Comparison of ENCODE assay signal across 15 cellular contexts in genomic region chr6:157481189-157481864, GRCh38.
DNase-seq lines count a peak whose midpoint lies in the region; ATAC-seq and TF ChIP-seq lines count a peak whose summit lies in the region.
"Had no signal": no experiment of that assay in that cellular context is flagged by ENCODE, and none has a peak within 500 bp of the region (broad histone marks: within the 10 kb centered on the region; RNA-seq: fewer than 3 reads in every experiment).

No MANE protein-coding gene starts in this region.

- no peak for ATAC-seq in memory B cell (ENCODE audit: low read depth)
- ATAC-seq in stimulated activated memory B cell treated with anti-CD40 and anti-IgM and Interleukin-4, amounts not matched to agents 10 μg/mL and 1 μg/mL and 100 μg/mL, for 72 hours: no peak
- ATAC-seq: CD8-positive, alpha-beta T cell had no signal

- H3K9ac ChIP-seq in adipocyte (ENCODE audit: low read length): no peak overlapping the region
- H3K9ac ChIP-seq: BLaER1 treated with 17β-estradiol and CSF1 and Interleukin-3, amounts not matched to agents 10 nM and 100 nM had no signal

- peak overlapping the region; percentile 18 for H3K4me3 ChIP-seq in adipocyte (ENCODE audit: low read length)
- H3K4me3 ChIP-seq: BLaER1 treated with 17β-estradiol and CSF1 and Interleukin-3, amounts not matched to agents 10 nM and 100 nM had no signal

- no peaks in the 10 kb centered on the region for H3K9me3 ChIP-seq in adipocyte (ENCODE audit: control insufficient read depth, low read length)
- H3K9me3 ChIP-seq: BLaER1 treated with 17β-estradiol and CSF1 and Interleukin-3, amounts not matched to agents 10 nM and 100 nM had no signal

- H3K36me3 Mint-ChIP-seq in Calu3 (ENCODE audit: insufficient read depth, unreplicated experiment) (no peaks in the 10 kb centered on the region), memory B cell (no peaks in the 10 kb centered on the region)
- H3K36me3 Mint-ChIP-seq in stimulated activated memory B cell treated with anti-CD40 and anti-IgM and Interleukin-4, amounts not matched to agents 10 μg/mL and 1 μg/mL and 100 μg/mL, for 72 hours: peaks cover 8% of the 10 kb centered on the region
- H3K36me3 Mint-ChIP-seq: CD8-positive, alpha-beta T cell had no signal

- peaks cover 13% of the 10 kb centered on the region for H3K4me1 ChIP-seq in adipocyte (ENCODE audit: control insufficient read depth, insufficient read depth, low read length)

- no peaks in the 10 kb centered on the region for H3K36me3 ChIP-seq in adipocyte (ENCODE audit: control insufficient read depth, insufficient read depth, low read length, severe bottlenecking)
- H3K36me3 ChIP-seq: BLaER1 treated with 17β-estradiol and CSF1 and Interleukin-3, amounts not matched to agents 10 nM and 100 nM had no signal

- H3K27ac Mint-ChIP-seq in Calu3 (ENCODE audit: unreplicated experiment): peak overlapping the region; percentile 11
- H3K27ac Mint-ChIP-seq in memory B cell: peak overlapping the region; percentile 6
- H3K27ac Mint-ChIP-seq in stimulated activated memory B cell treated with anti-CD40 and anti-IgM and Interleukin-4, amounts not matched to agents 10 μg/mL and 1 μg/mL and 100 μg/mL, for 72 hours: peak overlapping the region; percentile 27
- H3K27ac Mint-ChIP-seq: B cell; CD8-positive, alpha-beta T cell; H9 had no signal

- no TSS peak for BruUV-seq in Calu3 (replicated peaks; lab: Mats Ljungman, UMichigan)

- DNase-seq in Calu3 (no peak), adipocyte (ENCODE audit: low read depth) (no peak), memory B cell (ENCODE audit: low spot score in 2 of 2) (no peak), OCI-M2 (lab: John Stamatoyannopoulos, UW; ENCODE audit: unreplicated experiment) (no peak), HEK293T (ENCODE audit: extremely low spot score) (no peak), NCI-H446 (lab: John Stamatoyannopoulos, UW) (no peak), mesenteric fat pad (ENCODE audit: low spot score) (no peak)
- DNase-seq: CD8-positive, alpha-beta T cell; DMS79; GDM1; GOT3; H9 had no signal

- H3K4me1 Mint-ChIP-seq in Calu3 (ENCODE audit: low read depth, unreplicated experiment): peaks cover 2% of the 10 kb centered on the region
- peaks cover 17% of the 10 kb centered on the region for H3K4me1 Mint-ChIP-seq in memory B cell
- H3K4me1 Mint-ChIP-seq in stimulated activated memory B cell treated with anti-CD40 and anti-IgM and Interleukin-4, amounts not matched to agents 10 μg/mL and 1 μg/mL and 100 μg/mL, for 72 hours: peaks cover 28% of the 10 kb centered on the region
- H3K4me1 Mint-ChIP-seq: H9 had no signal

- H3K27me3 Mint-ChIP-seq in Calu3 (ENCODE audit: unreplicated experiment) (no peaks in the 10 kb centered on the region), memory B cell (no peaks in the 10 kb centered on the region)
- no peaks in the 10 kb centered on the region for H3K27me3 Mint-ChIP-seq in stimulated activated memory B cell treated with anti-CD40 and anti-IgM and Interleukin-4, amounts not matched to agents 10 μg/mL and 1 μg/mL and 100 μg/mL, for 72 hours
- H3K27me3 Mint-ChIP-seq: B cell had no signal

- no peaks in the 10 kb centered on the region for H3K27me3 ChIP-seq in adipocyte (replicated peaks; ENCODE audit: control insufficient read depth, insufficient read depth, low read length)
- H3K27me3 ChIP-seq: BLaER1 treated with 17β-estradiol and CSF1 and Interleukin-3, amounts not matched to agents 10 nM and 100 nM had no signal

- POLR2A ChIA-PET in HEK293T (lab: Yijun Ruan, JAX): no interaction called here

- no peaks in the 10 kb centered on the region for H3K9me3 Mint-ChIP-seq in Calu3 (ENCODE audit: low read depth, unreplicated experiment)
- H3K9me3 Mint-ChIP-seq in memory B cell: no peaks in the 10 kb centered on the region
- H3K9me3 Mint-ChIP-seq in stimulated activated memory B cell treated with anti-CD40 and anti-IgM and Interleukin-4, amounts not matched to agents 10 μg/mL and 1 μg/mL and 100 μg/mL, for 72 hours: no peaks in the 10 kb centered on the region
- H3K9me3 Mint-ChIP-seq: CD8-positive, alpha-beta T cell had no signal

- CTCF ChIA-PET in Calu3 (lab: Charles Lee): no interaction called here
- CTCF ChIA-PET in HEK293T (lab: Yijun Ruan, JAX): interaction anchor here (0.6 kb wide), 1 partner anchor 1249 kb away, joined by 3 read pairs; no protein-coding TSS in a partner anchor

- no peak for TF ChIP-seq CTCF in Calu3 (IDR thresholded peaks at IDR 0.05; ENCODE audit: unreplicated experiment)

- intact Hi-C loops in Calu3 (cut with micrococcal nuclease; ENCODE audit: unreplicated experiment): no loop called here

- H3K4me3 Mint-ChIP-seq in Calu3 (ENCODE audit: low read depth, unreplicated experiment): no peak overlapping the region
- H3K4me3 Mint-ChIP-seq in memory B cell: no peak overlapping the region
- no peak overlapping the region for H3K4me3 Mint-ChIP-seq in stimulated activated memory B cell treated with anti-CD40 and anti-IgM and Interleukin-4, amounts not matched to agents 10 μg/mL and 1 μg/mL and 100 μg/mL, for 72 hours
- H3K4me3 Mint-ChIP-seq: B cell; CD8-positive, alpha-beta T cell; H9 had no signal

TF ChIP-seq in HEK293T, 16 proteins besides CTCF, POLR2A, EP300 and RAD21:
- no peak for TF ChIP-seq ZNF384 (IDR thresholded peaks at IDR 0.05)
- TF ChIP-seq NFRKB (IDR thresholded peaks at IDR 0.05): no peak
- no peak for TF ChIP-seq HDGF (IDR thresholded peaks at IDR 0.05; ENCODE audit: borderline replicate concordance)
- no peak for TF ChIP-seq PKNOX1 (IDR thresholded peaks at IDR 0.05)
- TF ChIP-seq FOXK2 (IDR thresholded peaks at IDR 0.05): no peak
- TF ChIP-seq SP1 (IDR thresholded peaks at IDR 0.05): no peak
- no peak for TF ChIP-seq FOXA1 (IDR thresholded peaks at IDR 0.05)
- TF ChIP-seq ELF4 (IDR thresholded peaks at IDR 0.05): no peak
- no peak for TF ChIP-seq ARNT (IDR thresholded peaks at IDR 0.05)
- TF ChIP-seq L3MBTL2 (conservative IDR thresholded peaks at IDR 0.05): no peak
- no peak for TF ChIP-seq CTBP1 (IDR thresholded peaks at IDR 0.05; ENCODE audit: borderline replicate concordance)
- TF ChIP-seq LEF1 (IDR thresholded peaks at IDR 0.05; ENCODE audit: borderline replicate concordance): no peak
- TF ChIP-seq SUZ12 (IDR thresholded peaks at IDR 0.05): no peak
- TF ChIP-seq BHLHE40 (IDR thresholded peaks at IDR 0.05; ENCODE audit: borderline replicate concordance): no peak
